23 cellular contexts compared by ENCODE assay signal in the genomic region with DNA sequence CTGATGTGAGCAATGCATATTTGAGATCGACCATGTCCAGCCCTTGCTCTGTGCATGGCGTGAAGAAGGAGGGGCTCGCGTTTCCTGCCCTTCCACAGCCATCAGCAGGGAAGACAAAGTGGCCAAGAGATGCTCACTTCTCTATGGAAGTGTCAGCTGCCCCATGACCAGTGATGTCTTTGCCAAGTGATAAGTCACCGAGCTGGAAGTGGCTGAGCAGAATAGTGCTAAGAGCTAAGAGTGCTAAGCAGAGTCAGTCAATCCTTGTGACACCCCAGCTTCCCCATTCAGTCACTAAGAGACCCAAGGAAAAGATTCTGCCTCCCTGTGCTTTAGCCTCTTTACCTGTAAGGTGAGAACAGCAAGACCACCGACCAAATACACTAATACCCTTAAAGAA. TPM values are rescaled to one million over a fixed set of nuclear protein-coding genes. Genes with fewer than 3 reads are reported as not detected.
A peak's percentile ranks its signal among the peaks of the same experiment; 100 is the strongest.
DNase-seq lines count a peak whose midpoint lies in the region; ATAC-seq and TF ChIP-seq lines count a peak whose summit lies in the region.
"Had no signal": no experiment of that assay in that cellular context is flagged by ENCODE, and none has a peak within 500 bp of the region (broad histone marks: within the 10 kb centered on the region; RNA-seq: fewer than 3 reads in every experiment).

No MANE protein-coding gene starts in this region.

- no peaks in the 10 kb centered on the region for H3K27me3 ChIP-seq in heart left ventricle
- no peaks in the 10 kb centered on the region for H3K27me3 ChIP-seq in left ventricle myocardium inferior (ENCODE audit: low read depth)
- H3K27me3 ChIP-seq: BE2C had no signal

- H3K4me3 ChIP-seq in heart left ventricle (no peak overlapping the region), left ventricle myocardium inferior (no peak overlapping the region)
- H3K4me3 ChIP-seq: GM12878 had no signal

- peak in 2 of 5 donors; percentile 8 to 40 for DNase-seq in heart left ventricle
- DNase-seq in left ventricle myocardium inferior: no peak
- peak; percentile 18 for DNase-seq in myocyte (ENCODE audit: low read depth)
- no peak for DNase-seq in RPMI8226
- no peak for DNase-seq in NCI-H1092 treated with DMSO at 0.1 percent for 48 hours (lab: John Stamatoyannopoulos, UW)
- no peak for DNase-seq in activated CD4-positive, CD25-positive, alpha-beta regulatory T cell (lab: John Stamatoyannopoulos, UW)
- no peak for DNase-seq in NCI-H82 (lab: John Stamatoyannopoulos, UW)
- DNase-seq: ACHN; BE2C; C1 segment of cervical spinal cord; CD4-positive, CD25-positive, alpha-beta regulatory T cell; CD8-positive, alpha-beta memory T cell; COR-L47; DMS 273 treated with DMSO at 0.1 percent for 48 hours; DMS53; DND-41; EL; GOT3; H7; HFFc6 had no signal

- WGBS in heart left ventricle, 4 donors: 54 to 67% (median 64%) methylated on average over 6 of the region's 6 CpGs

- no peaks in the 10 kb centered on the region for H3K36me3 ChIP-seq in heart left ventricle
- H3K36me3 ChIP-seq in left ventricle myocardium inferior: no peaks in the 10 kb centered on the region
- H3K36me3 ChIP-seq: BE2C had no signal

- H3K9me3 ChIP-seq in heart left ventricle (no peaks in the 10 kb centered on the region), left ventricle myocardium inferior (replicated peaks) (no peaks in the 10 kb centered on the region)
- H3K9me3 ChIP-seq: BE2C had no signal

- TF ChIP-seq POLR2A in heart left ventricle (IDR thresholded peaks at IDR 0.05): no peak

- peak overlapping the region in 4 of 12 donors; percentile 17 to 68 (median 33) for H3K27ac ChIP-seq in heart left ventricle
- H3K27ac ChIP-seq in left ventricle myocardium inferior (replicated peaks): peak overlapping the region; percentile 28

- ATAC-seq in heart left ventricle: peak; percentile 66 to 78 (median 74)
- ATAC-seq: GM12878, HCT116, HepG2 had no signal

- H3K4me1 ChIP-seq in heart left ventricle: peaks cover 0 to 24% (median 0%) of the 10 kb centered on the region in 12 donors
- H3K4me1 ChIP-seq in left ventricle myocardium inferior: peaks cover 22% of the 10 kb centered on the region
- H3K4me1 ChIP-seq: BE2C had no signal

- intact Hi-C loops in heart left ventricle (cut with DNase I) (no loop called here), left ventricle myocardium inferior (cut with micrococcal nuclease) (no loop called here)

- TF ChIP-seq CTCF in heart left ventricle (IDR thresholded peaks at IDR 0.05) (no peak), left ventricle myocardium inferior (IDR thresholded peaks at IDR 0.05; ENCODE audit: borderline replicate concordance) (no peak)

RNA-seq across cellular contexts. Expression of gene CEP83, which starts 50.5 kb away (rescaled TPM):
- 10 to 100 TPM in 4 of 9 donors, 1 to 10 TPM in 5; 7.0 to 13.4 (median 9.5) TPM for total RNA-seq in heart left ventricle
- 10 to 100 TPM in 1 of 2 donors, 1 to 10 TPM in 1; 5.4 to 11.4 TPM for polyA plus RNA-seq in heart left ventricle
- 9.8 TPM for total RNA-seq in left ventricle myocardium inferior
- total RNA-seq in myocyte: 9.8 and 14.7 TPM in 2 replicates
- polyA plus RNA-seq in myocyte (2012): 3.2 TPM
